9 cellular contexts compared by ENCODE assay signal in the genomic region with DNA sequence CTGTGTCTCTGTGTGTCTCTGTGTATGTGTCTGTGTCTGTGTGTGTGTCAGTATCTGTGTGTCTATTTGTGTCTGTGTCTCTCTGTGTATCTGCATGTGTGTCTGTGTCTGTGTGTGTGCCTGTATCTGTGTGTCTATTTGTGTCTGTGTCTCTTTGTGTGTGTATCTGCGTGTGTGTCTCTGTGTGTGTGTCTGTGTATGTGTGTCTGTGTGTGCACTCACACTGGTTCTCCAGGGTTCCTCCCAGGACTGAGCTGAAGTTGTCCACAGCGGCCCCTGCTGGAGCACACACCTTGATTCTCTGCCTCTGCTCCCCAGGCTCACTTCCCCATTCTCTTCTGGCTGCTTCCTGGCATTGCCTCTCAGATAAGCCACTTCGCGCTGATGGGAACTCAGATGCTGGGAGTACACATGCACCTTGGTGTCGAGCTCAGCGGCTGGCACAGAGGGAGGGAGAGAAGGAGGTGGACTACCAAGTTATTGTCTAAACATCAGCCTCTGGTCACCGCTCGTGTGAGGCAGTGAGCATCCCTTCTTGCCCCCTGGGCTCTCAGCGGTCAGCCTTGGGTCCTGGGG.
DNase-seq lines count a peak whose midpoint lies in the region; ATAC-seq and TF ChIP-seq lines count a peak whose summit lies in the region.
"Had no signal": no experiment of that assay in that cellular context is flagged by ENCODE, and none has a peak within 500 bp of the region (broad histone marks: within the 10 kb centered on the region; RNA-seq: fewer than 3 reads in every experiment).

No MANE protein-coding gene starts in this region.

- H3K4me1 Mint-ChIP-seq in activated CD4-positive, alpha-beta memory T cell treated with anti-CD3 and anti-CD28 coated beads for 36 hours (ENCODE audit: low read depth): no peaks in the 10 kb centered on the region
- H3K4me1 Mint-ChIP-seq: activated naive CD4-positive, alpha-beta T cell treated with anti-CD3 and anti-CD28 coated beads, Interleukin-2, amount 50 U/mL, for 24 hours had no signal

- no peaks in the 10 kb centered on the region for H3K27me3 ChIP-seq in sigmoid colon

- peak overlapping the region in 2 of 4 donors; percentile 1 to 61 for H3K27ac ChIP-seq in sigmoid colon

- POLR2A ChIA-PET in activated CD4-positive, alpha-beta memory T cell treated with anti-CD3 and anti-CD28 coated beads for 36 hours (lab: Charles Lee): no interaction called here

- WGBS in sigmoid colon, 2 donors: 38 to 42% methylated on average over 9 of the region's 9 CpGs

- no peak overlapping the region for H3K4me3 Mint-ChIP-seq in activated CD4-positive, alpha-beta memory T cell treated with anti-CD3 and anti-CD28 coated beads for 36 hours
- H3K4me3 Mint-ChIP-seq: activated naive CD4-positive, alpha-beta T cell treated with anti-CD3 and anti-CD28 coated beads, Interleukin-2, amount 50 U/mL, for 24 hours had no signal

- H3K36me3 Mint-ChIP-seq in activated CD4-positive, alpha-beta memory T cell treated with anti-CD3 and anti-CD28 coated beads for 36 hours: no peaks in the 10 kb centered on the region

- H3K9me3 Mint-ChIP-seq in activated CD4-positive, alpha-beta memory T cell treated with anti-CD3 and anti-CD28 coated beads for 36 hours: no peaks in the 10 kb centered on the region

- H3K4me1 ChIP-seq in sigmoid colon: no peaks in the 10 kb centered on the region

- no peaks in the 10 kb centered on the region for H3K9me3 ChIP-seq in sigmoid colon

- TF ChIP-seq POLR2A in sigmoid colon (IDR thresholded peaks at IDR 0.05): no peak

- TF ChIP-seq CTCF in sigmoid colon (IDR thresholded peaks at IDR 0.05): peak in 3 of 4 experiments; percentile 10 to 28 (median 17)

- intact Hi-C loops in activated CD4-positive, alpha-beta memory T cell treated with anti-CD3 and anti-CD28 coated beads for 36 hours (cut with micrococcal nuclease): no loop called here
- intact Hi-C loops in cardiac septum (cut with DNase I): loop anchor here (5.0 kb wide), 1 partner anchor 87 kb away; no protein-coding TSS in a partner anchor
- intact Hi-C loops in sigmoid colon (cut with DNase I): no loop called here

- TF ChIP-seq EP300 in sigmoid colon (IDR thresholded peaks at IDR 0.05): no peak

- H3K4me3 ChIP-seq in sigmoid colon: no peak overlapping the region

- H3K36me3 ChIP-seq in sigmoid colon: no peaks in the 10 kb centered on the region

- H3K27ac Mint-ChIP-seq in activated CD4-positive, alpha-beta memory T cell treated with anti-CD3 and anti-CD28 coated beads for 36 hours: no peak overlapping the region
- H3K27ac Mint-ChIP-seq: activated naive CD4-positive, alpha-beta T cell treated with anti-CD3 and anti-CD28 coated beads, Interleukin-2, amount 50 U/mL, for 24 hours had no signal

- peak; percentile 28 for DNase-seq in NK-92 treated with Interleukin-12 subunit alpha and Interleukin-12 subunit beta, amount 100 ng/mL, for 24 hours (lab: John Stamatoyannopoulos, UW)
- DNase-seq in NK-92 (lab: John Stamatoyannopoulos, UW; ENCODE audit: unreplicated experiment): no peak
- DNase-seq in Kasumi-1 (lab: John Stamatoyannopoulos, UW): peak; percentile 92
- peak; percentile 26 for DNase-seq in activated CD4-positive, alpha-beta memory T cell treated with anti-CD3 and anti-CD28 coated beads for 36 hours
- peak; percentile 89 for DNase-seq in cardiac septum (ENCODE audit: low spot score)
- DNase-seq in sigmoid colon: no peak
- DNase-seq in NCI-H524 treated with DMSO at 0.1 percent for 48 hours (lab: John Stamatoyannopoulos, UW): no peak

- peak; percentile 84 for ATAC-seq in GM21737 (IDR thresholded peaks at IDR 0.05; ENCODE audit: unreplicated experiment)

- peaks cover 2% of the 10 kb centered on the region for H3K27me3 Mint-ChIP-seq in activated CD4-positive, alpha-beta memory T cell treated with anti-CD3 and anti-CD28 coated beads for 36 hours

- CTCF ChIA-PET in activated CD4-positive, alpha-beta memory T cell treated with anti-CD3 and anti-CD28 coated beads for 36 hours (lab: Charles Lee): interaction anchor here (0.5 to 1.2 kb wide), 3 partner anchors 10 to 554 kb away, joined by 3 to 5 read pairs (median 4); no protein-coding TSS in a partner anchor

Comparison
In these comparisons a context has a peak if more than half of its experiments do, and no peak if none do; other contexts are left out.
1. DNase-seq: peak in NK-92 treated with Interleukin-12 subunit alpha and Interleukin-12 subunit beta, amount 100 ng/mL, for 24 hours (single experiment), Kasumi-1 (2 of 2), activated CD4-positive, alpha-beta memory T cell treated with anti-CD3 and anti-CD28 coated beads for 36 hours (single experiment) and cardiac septum (single experiment); none in NK-92 (single experiment), sigmoid colon (single experiment) and NCI-H524 treated with DMSO at 0.1 percent for 48 hours (single experiment).